ENCODE assay signal across 1 cellular context in the genomic region with DNA sequence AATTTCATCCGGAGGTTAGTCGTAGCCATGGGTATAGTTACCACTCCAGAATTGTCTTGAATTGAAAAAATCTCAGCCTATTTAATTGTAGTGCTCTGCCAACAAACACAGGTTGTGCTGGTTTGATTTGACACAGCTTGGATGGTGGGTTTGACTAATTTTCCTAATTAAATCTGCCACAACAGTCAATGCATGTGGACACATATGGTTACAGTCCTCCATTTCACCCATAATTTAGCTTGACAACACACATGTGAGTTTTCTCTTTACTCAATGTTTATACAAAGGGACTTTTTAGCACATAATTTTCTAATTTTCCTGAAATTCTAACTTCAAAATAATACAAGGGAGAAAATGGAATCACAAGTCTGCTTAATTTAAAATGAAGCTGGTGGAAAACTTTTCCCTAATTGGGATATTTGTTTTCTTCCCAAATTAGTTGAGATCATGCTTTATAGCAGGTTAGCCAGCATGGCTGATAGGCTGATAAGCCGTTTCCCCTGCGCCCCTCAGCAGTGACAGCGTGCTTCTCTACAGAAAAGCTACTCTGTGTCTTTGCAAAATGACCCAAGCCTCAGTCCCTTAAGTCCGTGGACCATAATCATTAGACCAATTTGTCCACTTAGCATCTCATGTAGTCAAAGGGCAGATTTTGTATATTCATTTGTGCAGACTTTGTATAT.
TF ChIP-seq lines count a peak whose summit lies in the region.

No MANE protein-coding gene starts in this region.

TF ChIP-seq in SK-N-SH, 30 proteins besides CTCF, POLR2A, EP300 and RAD21 (continued from another document):
- TF ChIP-seq, protein P1, sequence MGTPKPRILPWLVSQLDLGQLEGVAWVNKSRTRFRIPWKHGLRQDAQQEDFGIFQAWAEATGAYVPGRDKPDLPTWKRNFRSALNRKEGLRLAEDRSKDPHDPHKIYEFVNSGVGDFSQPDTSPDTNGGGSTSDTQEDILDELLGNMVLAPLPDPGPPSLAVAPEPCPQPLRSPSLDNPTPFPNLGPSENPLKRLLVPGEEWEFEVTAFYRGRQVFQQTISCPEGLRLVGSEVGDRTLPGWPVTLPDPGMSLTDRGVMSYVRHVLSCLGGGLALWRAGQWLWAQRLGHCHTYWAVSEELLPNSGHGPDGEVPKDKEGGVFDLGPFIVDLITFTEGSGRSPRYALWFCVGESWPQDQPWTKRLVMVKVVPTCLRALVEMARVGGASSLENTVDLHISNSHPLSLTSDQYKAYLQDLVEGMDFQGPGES (IDR thresholded peaks at IDR 0.05; ENCODE audit: low read depth, low read length) = no peak
- TF ChIP-seq CHD2 (IDR thresholded peaks at IDR 0.05; ENCODE audit: low read length, partially characterized antibody) (peak; percentile 32), RCOR1 (IDR thresholded peaks at IDR 0.05; ENCODE audit: low read length) (no peak; the same call in 1 of the 2 replicates), POLR2AphosphoS5 (IDR thresholded peaks at IDR 0.05; ENCODE audit: low read depth, low read length) (no peak), FOXJ3 (CRISPR knock-in tag; IDR thresholded peaks at IDR 0.05) (peak; percentile 76; the same call in 1 of the 2 replicates), JUND (IDR thresholded peaks at IDR 0.05) (no peak), EZH2phosphoT487 (IDR thresholded peaks at IDR 0.05; ENCODE audit: borderline replicate concordance, low read depth) (no peak)
- TF ChIP-seq, protein P2, sequence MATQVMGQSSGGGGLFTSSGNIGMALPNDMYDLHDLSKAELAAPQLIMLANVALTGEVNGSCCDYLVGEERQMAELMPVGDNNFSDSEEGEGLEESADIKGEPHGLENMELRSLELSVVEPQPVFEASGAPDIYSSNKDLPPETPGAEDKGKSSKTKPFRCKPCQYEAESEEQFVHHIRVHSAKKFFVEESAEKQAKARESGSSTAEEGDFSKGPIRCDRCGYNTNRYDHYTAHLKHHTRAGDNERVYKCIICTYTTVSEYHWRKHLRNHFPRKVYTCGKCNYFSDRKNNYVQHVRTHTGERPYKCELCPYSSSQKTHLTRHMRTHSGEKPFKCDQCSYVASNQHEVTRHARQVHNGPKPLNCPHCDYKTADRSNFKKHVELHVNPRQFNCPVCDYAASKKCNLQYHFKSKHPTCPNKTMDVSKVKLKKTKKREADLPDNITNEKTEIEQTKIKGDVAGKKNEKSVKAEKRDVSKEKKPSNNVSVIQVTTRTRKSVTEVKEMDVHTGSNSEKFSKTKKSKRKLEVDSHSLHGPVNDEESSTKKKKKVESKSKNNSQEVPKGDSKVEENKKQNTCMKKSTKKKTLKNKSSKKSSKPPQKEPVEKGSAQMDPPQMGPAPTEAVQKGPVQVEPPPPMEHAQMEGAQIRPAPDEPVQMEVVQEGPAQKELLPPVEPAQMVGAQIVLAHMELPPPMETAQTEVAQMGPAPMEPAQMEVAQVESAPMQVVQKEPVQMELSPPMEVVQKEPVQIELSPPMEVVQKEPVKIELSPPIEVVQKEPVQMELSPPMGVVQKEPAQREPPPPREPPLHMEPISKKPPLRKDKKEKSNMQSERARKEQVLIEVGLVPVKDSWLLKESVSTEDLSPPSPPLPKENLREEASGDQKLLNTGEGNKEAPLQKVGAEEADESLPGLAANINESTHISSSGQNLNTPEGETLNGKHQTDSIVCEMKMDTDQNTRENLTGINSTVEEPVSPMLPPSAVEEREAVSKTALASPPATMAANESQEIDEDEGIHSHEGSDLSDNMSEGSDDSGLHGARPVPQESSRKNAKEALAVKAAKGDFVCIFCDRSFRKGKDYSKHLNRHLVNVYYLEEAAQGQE (IDR thresholded peaks at IDR 0.05; ENCODE audit: low read depth, low read length) = no peak
- TF ChIP-seq, protein P3, sequence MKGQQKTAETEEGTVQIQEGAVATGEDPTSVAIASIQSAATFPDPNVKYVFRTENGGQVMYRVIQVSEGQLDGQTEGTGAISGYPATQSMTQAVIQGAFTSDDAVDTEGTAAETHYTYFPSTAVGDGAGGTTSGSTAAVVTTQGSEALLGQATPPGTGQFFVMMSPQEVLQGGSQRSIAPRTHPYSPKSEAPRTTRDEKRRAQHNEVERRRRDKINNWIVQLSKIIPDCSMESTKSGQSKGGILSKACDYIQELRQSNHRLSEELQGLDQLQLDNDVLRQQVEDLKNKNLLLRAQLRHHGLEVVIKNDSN (IDR thresholded peaks at IDR 0.05; ENCODE audit: borderline replicate concordance, low read depth) = no peak
- TF ChIP-seq, protein P4, sequence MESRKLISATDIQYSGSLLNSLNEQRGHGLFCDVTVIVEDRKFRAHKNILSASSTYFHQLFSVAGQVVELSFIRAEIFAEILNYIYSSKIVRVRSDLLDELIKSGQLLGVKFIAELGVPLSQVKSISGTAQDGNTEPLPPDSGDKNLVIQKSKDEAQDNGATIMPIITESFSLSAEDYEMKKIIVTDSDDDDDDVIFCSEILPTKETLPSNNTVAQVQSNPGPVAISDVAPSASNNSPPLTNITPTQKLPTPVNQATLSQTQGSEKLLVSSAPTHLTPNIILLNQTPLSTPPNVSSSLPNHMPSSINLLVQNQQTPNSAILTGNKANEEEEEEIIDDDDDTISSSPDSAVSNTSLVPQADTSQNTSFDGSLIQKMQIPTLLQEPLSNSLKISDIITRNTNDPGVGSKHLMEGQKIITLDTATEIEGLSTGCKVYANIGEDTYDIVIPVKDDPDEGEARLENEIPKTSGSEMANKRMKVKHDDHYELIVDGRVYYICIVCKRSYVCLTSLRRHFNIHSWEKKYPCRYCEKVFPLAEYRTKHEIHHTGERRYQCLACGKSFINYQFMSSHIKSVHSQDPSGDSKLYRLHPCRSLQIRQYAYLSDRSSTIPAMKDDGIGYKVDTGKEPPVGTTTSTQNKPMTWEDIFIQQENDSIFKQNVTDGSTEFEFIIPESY (IDR thresholded peaks at IDR 0.05; ENCODE audit: borderline replicate concordance, low read depth) = no peak
